Comparison of ENCODE assay signal across 1 cellular context in the genomic region with DNA sequence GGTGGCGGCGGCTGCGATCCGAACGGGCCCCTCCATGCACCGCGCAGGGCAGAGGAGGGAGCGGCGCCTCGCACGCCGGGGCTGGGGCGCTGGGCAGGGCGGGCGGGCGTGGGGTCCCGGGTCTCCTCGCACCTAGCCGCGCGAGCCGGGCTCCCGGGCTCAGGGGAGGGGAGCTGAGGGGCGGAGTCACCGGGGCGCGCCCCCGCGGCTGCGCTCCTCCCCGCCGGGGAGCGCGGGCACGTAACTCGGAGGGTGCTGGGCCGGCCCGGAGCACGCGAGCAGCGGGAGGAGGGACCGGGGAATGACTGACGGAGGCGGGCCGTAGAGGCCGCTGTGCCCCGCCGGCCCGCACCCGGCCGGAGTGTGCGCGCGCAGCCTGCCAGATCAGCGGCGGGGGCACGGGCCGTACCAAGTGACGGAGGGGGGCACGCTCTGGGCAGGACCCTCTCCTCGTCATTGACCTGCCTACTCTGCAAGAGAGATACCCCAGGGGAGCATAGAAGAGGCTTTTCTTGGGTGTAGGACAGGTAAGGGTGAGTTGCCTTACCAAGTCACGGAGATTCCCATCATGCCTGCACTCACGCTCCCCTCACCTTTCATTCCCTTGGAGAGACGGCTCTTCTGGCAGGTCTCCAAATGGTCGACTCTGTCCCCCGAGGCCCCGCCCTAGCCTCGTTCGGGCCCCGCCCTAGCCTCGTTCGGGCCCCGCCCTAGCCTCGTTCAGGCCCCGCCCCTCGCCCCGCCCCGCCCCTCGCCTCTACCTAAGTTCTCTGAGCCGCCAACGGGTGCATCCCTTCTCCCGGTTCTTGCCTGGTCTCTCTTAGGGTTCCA.
A peak's percentile ranks its signal among the peaks of the same experiment; 100 is the strongest.
TF ChIP-seq lines count a peak whose summit lies in the region.

A gene with protein sequence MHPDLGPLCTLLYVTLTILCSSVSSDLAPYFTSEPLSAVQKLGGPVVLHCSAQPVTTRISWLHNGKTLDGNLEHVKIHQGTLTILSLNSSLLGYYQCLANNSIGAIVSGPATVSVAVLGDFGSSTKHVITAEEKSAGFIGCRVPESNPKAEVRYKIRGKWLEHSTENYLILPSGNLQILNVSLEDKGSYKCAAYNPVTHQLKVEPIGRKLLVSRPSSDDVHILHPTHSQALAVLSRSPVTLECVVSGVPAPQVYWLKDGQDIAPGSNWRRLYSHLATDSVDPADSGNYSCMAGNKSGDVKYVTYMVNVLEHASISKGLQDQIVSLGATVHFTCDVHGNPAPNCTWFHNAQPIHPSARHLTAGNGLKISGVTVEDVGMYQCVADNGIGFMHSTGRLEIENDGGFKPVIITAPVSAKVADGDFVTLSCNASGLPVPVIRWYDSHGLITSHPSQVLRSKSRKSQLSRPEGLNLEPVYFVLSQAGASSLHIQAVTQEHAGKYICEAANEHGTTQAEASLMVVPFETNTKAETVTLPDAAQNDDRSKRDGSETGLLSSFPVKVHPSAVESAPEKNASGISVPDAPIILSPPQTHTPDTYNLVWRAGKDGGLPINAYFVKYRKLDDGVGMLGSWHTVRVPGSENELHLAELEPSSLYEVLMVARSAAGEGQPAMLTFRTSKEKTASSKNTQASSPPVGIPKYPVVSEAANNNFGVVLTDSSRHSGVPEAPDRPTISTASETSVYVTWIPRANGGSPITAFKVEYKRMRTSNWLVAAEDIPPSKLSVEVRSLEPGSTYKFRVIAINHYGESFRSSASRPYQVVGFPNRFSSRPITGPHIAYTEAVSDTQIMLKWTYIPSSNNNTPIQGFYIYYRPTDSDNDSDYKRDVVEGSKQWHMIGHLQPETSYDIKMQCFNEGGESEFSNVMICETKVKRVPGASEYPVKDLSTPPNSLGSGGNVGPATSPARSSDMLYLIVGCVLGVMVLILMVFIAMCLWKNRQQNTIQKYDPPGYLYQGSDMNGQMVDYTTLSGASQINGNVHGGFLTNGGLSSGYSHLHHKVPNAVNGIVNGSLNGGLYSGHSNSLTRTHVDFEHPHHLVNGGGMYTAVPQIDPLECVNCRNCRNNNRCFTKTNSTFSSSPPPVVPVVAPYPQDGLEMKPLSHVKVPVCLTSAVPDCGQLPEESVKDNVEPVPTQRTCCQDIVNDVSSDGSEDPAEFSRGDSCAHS (N-terminal part only) (minus strand): TSS at position 188 of the 831 bp plus-strand sequence. CDS start 39,390 bp downstream, outside the sequence.

TF ChIP-seq in HepG2, 621 proteins besides CTCF, POLR2A, EP300 and RAD21 (continued from another document and continues in another):
- TF ChIP-seq ZNF142 (CRISPR knock-in tag; IDR thresholded peaks at IDR 0.05) (no peak), MAZ (IDR thresholded peaks at IDR 0.05; ENCODE audit: borderline replicate concordance, low read depth, low read length) (peak; percentile 62; the same call in 1 of the 2 replicates), MAZ (CRISPR knock-in tag; IDR thresholded peaks at IDR 0.05; ENCODE audit: low read depth) (peak; percentile 77), GLI4 (CRISPR knock-in tag; IDR thresholded peaks at IDR 0.05; ENCODE audit: borderline replicate concordance) (no peak), FOXA3 (CRISPR knock-in tag; IDR thresholded peaks at IDR 0.05) (no peak), ZFP36L1 (CRISPR knock-in tag; IDR thresholded peaks at IDR 0.05) (no peak), SNRNP70 (IDR thresholded peaks at IDR 0.05; ENCODE audit: low read depth, low read length) (no peak), ZNF615 (CRISPR knock-in tag; IDR thresholded peaks at IDR 0.05; ENCODE audit: borderline replicate concordance) (no peak), ZNF598 (CRISPR knock-in tag; IDR thresholded peaks at IDR 0.05; ENCODE audit: borderline replicate concordance) (no peak), ZNF678 (CRISPR knock-in tag; IDR thresholded peaks at IDR 0.05) (no peak), ZBTB33 (CRISPR knock-in tag; IDR thresholded peaks at IDR 0.05) (0 out of 2 replicates have a peak, but pooled peaks have one; percentile 15), SATB2 (CRISPR knock-in tag; IDR thresholded peaks at IDR 0.05) (no peak), EEA1 (CRISPR knock-in tag; IDR thresholded peaks at IDR 0.05; ENCODE audit: borderline replicate concordance) (no peak), XRCC5 (optimal IDR thresholded peaks at IDR 0.05; ENCODE audit: low read length) (peak; percentile 42), ZNF329 (CRISPR knock-in tag; IDR thresholded peaks at IDR 0.05; ENCODE audit: low read depth) (0 out of 2 replicates have a peak, but pooled peaks have one; percentile 48), SMARCC2 (IDR thresholded peaks at IDR 0.05) (no peak), PAF1 (CRISPR knock-in tag; IDR thresholded peaks at IDR 0.05) (no peak), ZEB1 (IDR thresholded peaks at IDR 0.05; ENCODE audit: insufficient replicate concordance, low read depth) (peak; percentile 65)
- TF ChIP-seq, protein P1, sequence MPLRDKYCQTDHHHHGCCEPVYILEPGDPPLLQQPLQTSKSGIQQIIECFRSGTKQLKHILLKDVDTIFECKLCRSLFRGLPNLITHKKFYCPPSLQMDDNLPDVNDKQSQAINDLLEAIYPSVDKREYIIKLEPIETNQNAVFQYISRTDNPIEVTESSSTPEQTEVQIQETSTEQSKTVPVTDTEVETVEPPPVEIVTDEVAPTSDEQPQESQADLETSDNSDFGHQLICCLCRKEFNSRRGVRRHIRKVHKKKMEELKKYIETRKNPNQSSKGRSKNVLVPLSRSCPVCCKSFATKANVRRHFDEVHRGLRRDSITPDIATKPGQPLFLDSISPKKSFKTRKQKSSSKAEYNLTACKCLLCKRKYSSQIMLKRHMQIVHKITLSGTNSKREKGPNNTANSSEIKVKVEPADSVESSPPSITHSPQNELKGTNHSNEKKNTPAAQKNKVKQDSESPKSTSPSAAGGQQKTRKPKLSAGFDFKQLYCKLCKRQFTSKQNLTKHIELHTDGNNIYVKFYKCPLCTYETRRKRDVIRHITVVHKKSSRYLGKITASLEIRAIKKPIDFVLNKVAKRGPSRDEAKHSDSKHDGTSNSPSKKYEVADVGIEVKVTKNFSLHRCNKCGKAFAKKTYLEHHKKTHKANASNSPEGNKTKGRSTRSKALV (CRISPR knock-in tag; IDR thresholded peaks at IDR 0.05), result peak; percentile 1; the same call in 1 of the 2 replicates
- TF ChIP-seq, protein P2, sequence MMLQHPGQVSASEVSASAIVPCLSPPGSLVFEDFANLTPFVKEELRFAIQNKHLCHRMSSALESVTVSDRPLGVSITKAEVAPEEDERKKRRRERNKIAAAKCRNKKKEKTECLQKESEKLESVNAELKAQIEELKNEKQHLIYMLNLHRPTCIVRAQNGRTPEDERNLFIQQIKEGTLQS (CRISPR knock-in tag; IDR thresholded peaks at IDR 0.05), result no peak
- TF ChIP-seq, protein P3, sequence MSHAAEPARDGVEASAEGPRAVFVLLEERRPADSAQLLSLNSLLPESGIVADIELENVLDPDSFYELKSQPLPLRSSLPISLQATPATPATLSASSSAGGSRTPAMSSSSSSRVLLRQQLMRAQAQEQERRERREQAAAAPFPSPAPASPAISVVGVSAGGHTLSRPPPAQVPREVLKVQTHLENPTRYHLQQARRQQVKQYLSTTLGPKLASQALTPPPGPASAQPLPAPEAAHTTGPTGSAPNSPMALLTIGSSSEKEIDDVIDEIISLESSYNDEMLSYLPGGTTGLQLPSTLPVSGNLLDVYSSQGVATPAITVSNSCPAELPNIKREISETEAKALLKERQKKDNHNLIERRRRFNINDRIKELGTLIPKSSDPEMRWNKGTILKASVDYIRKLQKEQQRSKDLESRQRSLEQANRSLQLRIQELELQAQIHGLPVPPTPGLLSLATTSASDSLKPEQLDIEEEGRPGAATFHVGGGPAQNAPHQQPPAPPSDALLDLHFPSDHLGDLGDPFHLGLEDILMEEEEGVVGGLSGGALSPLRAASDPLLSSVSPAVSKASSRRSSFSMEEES (CRISPR knock-in tag; IDR thresholded peaks at IDR 0.05), result peak; percentile 18; the same call in 1 of the 2 replicates
- TF ChIP-seq, protein P4, sequence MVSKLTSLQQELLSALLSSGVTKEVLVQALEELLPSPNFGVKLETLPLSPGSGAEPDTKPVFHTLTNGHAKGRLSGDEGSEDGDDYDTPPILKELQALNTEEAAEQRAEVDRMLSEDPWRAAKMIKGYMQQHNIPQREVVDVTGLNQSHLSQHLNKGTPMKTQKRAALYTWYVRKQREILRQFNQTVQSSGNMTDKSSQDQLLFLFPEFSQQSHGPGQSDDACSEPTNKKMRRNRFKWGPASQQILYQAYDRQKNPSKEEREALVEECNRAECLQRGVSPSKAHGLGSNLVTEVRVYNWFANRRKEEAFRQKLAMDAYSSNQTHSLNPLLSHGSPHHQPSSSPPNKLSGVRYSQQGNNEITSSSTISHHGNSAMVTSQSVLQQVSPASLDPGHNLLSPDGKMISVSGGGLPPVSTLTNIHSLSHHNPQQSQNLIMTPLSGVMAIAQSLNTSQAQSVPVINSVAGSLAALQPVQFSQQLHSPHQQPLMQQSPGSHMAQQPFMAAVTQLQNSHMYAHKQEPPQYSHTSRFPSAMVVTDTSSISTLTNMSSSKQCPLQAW (CRISPR knock-in tag; IDR thresholded peaks at IDR 0.05), result 0 out of 2 replicates have a peak, but pooled peaks have one; percentile 27
- TF ChIP-seq, protein P5, sequence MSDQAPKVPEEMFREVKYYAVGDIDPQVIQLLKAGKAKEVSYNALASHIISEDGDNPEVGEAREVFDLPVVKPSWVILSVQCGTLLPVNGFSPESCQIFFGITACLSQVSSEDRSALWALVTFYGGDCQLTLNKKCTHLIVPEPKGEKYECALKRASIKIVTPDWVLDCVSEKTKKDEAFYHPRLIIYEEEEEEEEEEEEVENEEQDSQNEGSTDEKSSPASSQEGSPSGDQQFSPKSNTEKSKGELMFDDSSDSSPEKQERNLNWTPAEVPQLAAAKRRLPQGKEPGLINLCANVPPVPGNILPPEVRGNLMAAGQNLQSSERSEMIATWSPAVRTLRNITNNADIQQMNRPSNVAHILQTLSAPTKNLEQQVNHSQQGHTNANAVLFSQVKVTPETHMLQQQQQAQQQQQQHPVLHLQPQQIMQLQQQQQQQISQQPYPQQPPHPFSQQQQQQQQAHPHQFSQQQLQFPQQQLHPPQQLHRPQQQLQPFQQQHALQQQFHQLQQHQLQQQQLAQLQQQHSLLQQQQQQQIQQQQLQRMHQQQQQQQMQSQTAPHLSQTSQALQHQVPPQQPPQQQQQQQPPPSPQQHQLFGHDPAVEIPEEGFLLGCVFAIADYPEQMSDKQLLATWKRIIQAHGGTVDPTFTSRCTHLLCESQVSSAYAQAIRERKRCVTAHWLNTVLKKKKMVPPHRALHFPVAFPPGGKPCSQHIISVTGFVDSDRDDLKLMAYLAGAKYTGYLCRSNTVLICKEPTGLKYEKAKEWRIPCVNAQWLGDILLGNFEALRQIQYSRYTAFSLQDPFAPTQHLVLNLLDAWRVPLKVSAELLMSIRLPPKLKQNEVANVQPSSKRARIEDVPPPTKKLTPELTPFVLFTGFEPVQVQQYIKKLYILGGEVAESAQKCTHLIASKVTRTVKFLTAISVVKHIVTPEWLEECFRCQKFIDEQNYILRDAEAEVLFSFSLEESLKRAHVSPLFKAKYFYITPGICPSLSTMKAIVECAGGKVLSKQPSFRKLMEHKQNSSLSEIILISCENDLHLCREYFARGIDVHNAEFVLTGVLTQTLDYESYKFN (CRISPR knock-in tag; conservative IDR thresholded peaks at IDR 0.05), result peak; percentile 73
